Comparison of ENCODE assay signal across 22 cellular contexts in the genomic region with DNA sequence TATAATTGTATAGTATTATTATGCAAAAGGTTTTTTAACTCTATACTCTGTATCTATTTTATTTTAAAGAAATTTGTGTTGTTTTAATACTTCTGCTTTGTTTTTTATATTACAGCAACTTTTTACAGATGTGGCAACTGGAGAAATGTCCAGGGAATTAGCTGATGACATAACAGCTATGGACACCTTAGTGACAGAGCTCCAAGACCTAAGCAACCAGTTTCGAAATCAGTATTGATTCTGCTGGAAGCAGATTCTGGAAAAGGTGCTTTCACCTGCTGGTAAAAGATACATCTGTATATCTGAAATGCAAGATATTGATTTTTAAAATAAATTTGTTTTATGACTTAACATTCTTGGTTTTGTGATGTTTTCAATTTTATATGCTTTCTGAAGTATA.
DNase-seq lines count a peak whose midpoint lies in the region; ATAC-seq, FAIRE-seq and TF ChIP-seq lines count a peak whose summit lies in the region.
"Had no signal": no experiment of that assay in that cellular context is flagged by ENCODE, and none has a peak within 500 bp of the region (broad histone marks: within the 10 kb centered on the region; RNA-seq: fewer than 3 reads in every experiment).

No MANE protein-coding gene starts in this region.

- no peak overlapping the region for H3K27ac Mint-ChIP-seq in activated T-cell treated with anti-CD3 and anti-CD28 coated beads, Interleukin-2, amount 50 U/mL, for 24 hours
- H3K27ac Mint-ChIP-seq: B cell; CD4-positive, alpha-beta T cell; CD8-positive, alpha-beta T cell had no signal

- H3K4me1 ChIP-seq in K562 (replicated peaks in 1 of 2; ENCODE audit: control insufficient read depth in 2 of 2, insufficient read depth in 2 of 2, low read length in 2 of 2): no peaks in the 10 kb centered on the region; a peak in 1 of 5 replicates
- H3K4me1 ChIP-seq in HepG2 (ENCODE audit: insufficient read depth, low read length): no peaks in the 10 kb centered on the region
- H3K4me1 ChIP-seq in right lobe of liver: peaks cover 0 to 7% (median 0%) of the 10 kb centered on the region in 4 donors
- H3K4me1 ChIP-seq: Caco-2 had no signal

- H3K9ac ChIP-seq in SK-N-MC (ENCODE audit: insufficient read length) (peak overlapping the region; percentile 9), K562 (ENCODE audit: insufficient read depth in 1 of 2, low read depth in 2 of 2, low read length in 2 of 2) (no peak overlapping the region), HepG2 (ENCODE audit: insufficient read depth, low read depth, low read length) (no peak overlapping the region)
- H3K9ac ChIP-seq: BLaER1 treated with 17β-estradiol and CSF1 and Interleukin-3, amounts not matched to agents 10 nM and 100 nM had no signal

- ATAC-seq in K562 (no peak), HepG2 (no peak), right lobe of liver (peak; percentile 78 to 90 (median 82)), GM21619 (IDR thresholded peaks at IDR 0.05; ENCODE audit: unreplicated experiment) (no peak)
- ATAC-seq: A549; CD8-positive, alpha-beta T cell had no signal

- H3K4me1 Mint-ChIP-seq in activated T-cell treated with anti-CD3 and anti-CD28 coated beads, Interleukin-2, amount 50 U/mL, for 24 hours (ENCODE audit: low read depth): no peaks in the 10 kb centered on the region
- H3K4me1 Mint-ChIP-seq: B cell had no signal

- H3K27ac ChIP-seq in SK-N-MC (peak overlapping the region; percentile 83), K562 (ENCODE audit: extremely low read depth, low read depth, low read length) (no peak overlapping the region), HepG2 (ENCODE audit: extremely low read length, insufficient read depth, low read length) (no peak overlapping the region), right lobe of liver (no peak overlapping the region)
- H3K27ac ChIP-seq: 22Rv1; A549; BLaER1 treated with 17β-estradiol and CSF1 and Interleukin-3, amounts not matched to agents 10 nM and 100 nM; C4-2B had no signal

- no peaks in the 10 kb centered on the region for H3K9me3 Mint-ChIP-seq in activated T-cell treated with anti-CD3 and anti-CD28 coated beads, Interleukin-2, amount 50 U/mL, for 24 hours
- H3K9me3 Mint-ChIP-seq: CD4-positive, alpha-beta T cell; CD8-positive, alpha-beta T cell had no signal

- H3K4me2 ChIP-seq in K562 (ENCODE audit: insufficient read depth, low read length) (no peak overlapping the region), HepG2 (ENCODE audit: low read depth, low read length) (no peak overlapping the region)
- H3K4me2 ChIP-seq: A549; BLaER1 treated with 17β-estradiol and CSF1 and Interleukin-3, amounts not matched to agents 10 nM and 100 nM had no signal

- CTCF ChIA-PET in K562 (lab: Yijun Ruan, JAX; ENCODE audit: low intra/inter-chr PET ratio) (no interaction called here), HepG2 (lab: Yijun Ruan, JAX; ENCODE audit: low intra/inter-chr PET ratio, low total read pairs) (no interaction called here)

- in situ Hi-C loops in K562 (cut with MboI): no loop called here
- in situ Hi-C loops in HepG2 (cut with HindIII; ENCODE audit: extremely low pct_ligation_motif_present, low pct_unique_long_range_greater_than_20kb): no loop called here

- H3K4me3 ChIP-seq in SK-N-MC: peak overlapping the region; percentile 23
- no peak overlapping the region for H3K4me3 ChIP-seq in K562
- no peak overlapping the region for H3K4me3 ChIP-seq in HepG2 (replicated peaks in 1 of 3; ENCODE audit: insufficient read depth in 1 of 3, low read depth in 2 of 3, low read length in 3 of 3)
- H3K4me3 ChIP-seq in right lobe of liver: no peak overlapping the region
- H3K4me3 ChIP-seq: A549; BLaER1 treated with 17β-estradiol and CSF1 and Interleukin-3, amounts not matched to agents 10 nM and 100 nM had no signal

- intact Hi-C loops in K562 (cut with micrococcal nuclease): no loop called here
- intact Hi-C loops in HepG2 (cut with micrococcal nuclease; ENCODE audit: unreplicated experiment): no loop called here
- intact Hi-C loops in right lobe of liver (cut with DNase I): no loop called here

- H4K20me1 ChIP-seq in K562 (replicated peaks; ENCODE audit: control insufficient read depth, insufficient read depth, low read length) (no peaks in the 10 kb centered on the region), HepG2 (ENCODE audit: insufficient read depth, low read length) (no peaks in the 10 kb centered on the region)
- H4K20me1 ChIP-seq: BLaER1 treated with 17β-estradiol and CSF1 and Interleukin-3, amounts not matched to agents 10 nM and 100 nM had no signal

- no peak overlapping the region for H2AFZ ChIP-seq in K562 (ENCODE audit: low read depth, low read length)
- H2AFZ ChIP-seq in HepG2 (ENCODE audit: low read length): no peak overlapping the region

- BruUV-seq in K562 (replicated peaks; lab: Mats Ljungman, UMichigan) (no TSS peak), HepG2 (replicated peaks; lab: Mats Ljungman, UMichigan) (no TSS peak)

- TF ChIP-seq EP300 in K562 (IDR thresholded peaks at IDR 0.05; ENCODE audit: low read length) (no peak), HepG2 (IDR thresholded peaks at IDR 0.05; ENCODE audit: low read depth in 2 of 2, low read length in 2 of 2) (no peak), HepG2 (CRISPR knock-in tag; IDR thresholded peaks at IDR 0.05; ENCODE audit: borderline replicate concordance) (no peak)

- H3K27me3 ChIP-seq in K562 (ENCODE audit: control insufficient read depth in 2 of 2, insufficient read depth in 2 of 2, low read length in 2 of 2): no peaks in the 10 kb centered on the region
- no peaks in the 10 kb centered on the region for H3K27me3 ChIP-seq in HepG2 (ENCODE audit: control insufficient read depth in 1 of 2, insufficient read depth in 2 of 2, low read length in 2 of 2)
- no peaks in the 10 kb centered on the region for H3K27me3 ChIP-seq in right lobe of liver
- H3K27me3 ChIP-seq: BLaER1 treated with 17β-estradiol and CSF1 and Interleukin-3, amounts not matched to agents 10 nM and 100 nM had no signal

- DNase-seq in SK-N-MC (ENCODE audit: low read depth, low spot score): no peak
- no peak for DNase-seq in K562 (ENCODE audit: extremely low read depth in 1 of 4, low spot score in 3 of 4)
- DNase-seq in HepG2 (ENCODE audit: low spot score): no peak
- no peak for DNase-seq in right lobe of liver
- no peak for DNase-seq in HTR-8/SVneo (ENCODE audit: insufficient read length, low spot score)
- no peak for DNase-seq in activated T-cell treated with anti-CD3 and anti-CD28 coated beads, Interleukin-2, amount 50 U/mL, for 24 hours
- DNase-seq: AML-193; Caco-2; Calu3; CD4-positive, alpha-beta T cell; CD8-positive, alpha-beta T cell; DMS79 treated with DMSO at 0.1 percent for 48 hours; GF-D8 had no signal

- H3K9me1 ChIP-seq in K562 (ENCODE audit: control insufficient read depth, insufficient read depth, low read length): no peaks in the 10 kb centered on the region

- no peaks in the 10 kb centered on the region for H3K27me3 Mint-ChIP-seq in activated T-cell treated with anti-CD3 and anti-CD28 coated beads, Interleukin-2, amount 50 U/mL, for 24 hours
- H3K27me3 Mint-ChIP-seq: B cell; CD4-positive, alpha-beta T cell had no signal

- H3K4me3 Mint-ChIP-seq in activated T-cell treated with anti-CD3 and anti-CD28 coated beads, Interleukin-2, amount 50 U/mL, for 24 hours: no peak overlapping the region
- H3K4me3 Mint-ChIP-seq: B cell; CD4-positive, alpha-beta T cell; CD8-positive, alpha-beta T cell had no signal

- POLR2A ChIA-PET in K562 (lab: Yijun Ruan, JAX): no interaction called here
- POLR2A ChIA-PET in HepG2 (lab: Yijun Ruan, JAX): no interaction called here

- TF ChIP-seq CTCF in K562 (IDR thresholded peaks at IDR 0.05 in 2 of 3, conservative IDR thresholded peaks at IDR 0.05 in 1 of 3; ENCODE audit: insufficient read depth in 2 of 3, low read depth in 1 of 3, low read length in 3 of 3) (no peak), HepG2 (CRISPR knock-in tag; IDR thresholded peaks at IDR 0.05) (no peak), right lobe of liver (IDR thresholded peaks at IDR 0.05) (no peak)

- peaks cover 72% of the 10 kb centered on the region for H3K36me3 Mint-ChIP-seq in activated T-cell treated with anti-CD3 and anti-CD28 coated beads, Interleukin-2, amount 50 U/mL, for 24 hours (ENCODE audit: low read depth)

- TF ChIP-seq RAD21 in K562 (CRISPR knock-in tag; conservative IDR thresholded peaks at IDR 0.05 in 1 of 2, IDR thresholded peaks at IDR 0.05 in 1 of 2): no peak
- TF ChIP-seq RAD21 in HepG2 (CRISPR knock-in tag; IDR thresholded peaks at IDR 0.05): no peak

- WGBS in K562 (ENCODE audit: insufficient coverage, low coverage, missing lambda C conversion rate): 88% methylated on average over 1 of the region's 1 CpG
- 95% methylated on average over 1 of the region's 1 CpG for WGBS in HepG2 (ENCODE audit: low lambda C conversion rate)
- WGBS in right lobe of liver (ENCODE audit: insufficient coverage, low coverage, low lambda C conversion rate, missing lambda C conversion rate): 45% methylated on average over 1 of the region's 1 CpG

- no peaks in the 10 kb centered on the region for H3K79me2 ChIP-seq in K562 (ENCODE audit: control insufficient read depth, insufficient read depth, low read length)
- no peaks in the 10 kb centered on the region for H3K79me2 ChIP-seq in HepG2 (ENCODE audit: insufficient read depth, low read length)

- FAIRE-seq in K562 (lab: Jason Lieb, UNC) (peak; percentile 42), HepG2 (lab: Jason Lieb, UNC) (no peak), HTR-8/SVneo (lab: Jason Lieb, UNC) (no peak)
- FAIRE-seq: A549, D721Med, GM12891, GM19239 had no signal

- TF ChIP-seq POLR2A in K562 (conservative IDR thresholded peaks at IDR 0.05) (no peak), HepG2 (IDR thresholded peaks at IDR 0.05; ENCODE audit: insufficient read depth in 1 of 2, low read depth in 2 of 2, low read length in 2 of 2) (no peak), right lobe of liver (IDR thresholded peaks at IDR 0.05) (no peak)

- H3K36me3 ChIP-seq in SK-N-MC (ENCODE audit: insufficient read depth, low read length) (no peaks in the 10 kb centered on the region), K562 (ENCODE audit: control insufficient read depth, insufficient read depth, low read length) (peaks cover 34% of the 10 kb centered on the region; the same call in 2 of the 3 replicates), HepG2 (replicated peaks in 1 of 2; ENCODE audit: control insufficient read depth in 1 of 2, insufficient read depth in 2 of 2, low read length in 2 of 2) (peaks cover 0 to 7% of the 10 kb centered on the region in 2 experiments; a peak in 3 of 5 replicates), right lobe of liver (no peaks in the 10 kb centered on the region)

- H3K9me3 ChIP-seq in SK-N-MC (ENCODE audit: low read depth, low read length): no peaks in the 10 kb centered on the region
- H3K9me3 ChIP-seq in K562 (replicated peaks; ENCODE audit: control insufficient read depth, insufficient read depth, low read depth, low read length): no peaks in the 10 kb centered on the region
- no peaks in the 10 kb centered on the region for H3K9me3 ChIP-seq in HepG2 (ENCODE audit: low read length)
- H3K9me3 ChIP-seq in right lobe of liver: no peaks in the 10 kb centered on the region
- H3K9me3 ChIP-seq: A549; BLaER1 treated with 17β-estradiol and CSF1 and Interleukin-3, amounts not matched to agents 10 nM and 100 nM; Caco-2 had no signal

TF ChIP-seq in HepG2, 621 proteins besides CTCF, POLR2A, EP300 and RAD21 (continues in another document):
- TF ChIP-seq RNF2 (conservative IDR thresholded peaks at IDR 0.05; ENCODE audit: low read depth) (no peak), JUN (CRISPR knock-in tag; IDR thresholded peaks at IDR 0.05) (no peak), IKZF4 (CRISPR knock-in tag; IDR thresholded peaks at IDR 0.05; ENCODE audit: borderline replicate concordance, low read depth, not compliant biosample characterization) (no peak)

Comparison
In these comparisons a context has a peak if more than half of its experiments do, and no peak if none do; other contexts are left out.
1. ATAC-seq: peak in right lobe of liver (4 of 4); none in K562 (single experiment), HepG2 (single experiment) and GM21619 (single experiment).